In the genomic region with DNA sequence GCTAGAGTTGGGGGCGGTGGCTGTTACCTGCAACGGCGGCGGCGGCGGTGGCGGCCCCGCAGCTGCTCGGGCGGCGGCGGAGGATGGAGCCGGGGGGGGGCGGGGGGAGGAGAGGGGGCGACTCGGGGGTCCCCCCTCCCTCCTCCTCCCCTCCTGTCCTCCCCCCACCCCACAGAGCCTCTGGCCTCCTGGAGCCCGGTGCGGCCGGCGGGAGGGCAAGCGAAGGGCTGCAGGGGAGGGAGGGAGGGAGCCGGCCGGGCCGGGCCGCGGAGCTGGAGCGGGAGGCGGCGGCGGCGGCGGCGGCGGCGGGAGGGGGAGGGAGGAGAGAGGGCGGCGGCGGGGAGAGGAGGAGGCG, we compare ENCODE assay signal across 8 cellular contexts. TPM values are rescaled to one million over a fixed set of nuclear protein-coding genes. Genes with fewer than 3 reads are reported as not detected.
DNase-seq lines count a peak whose midpoint lies in the region; ATAC-seq, FAIRE-seq and TF ChIP-seq lines count a peak whose summit lies in the region.

Gene AKT3, minus strand, starts transcription at position 231 of the 355 bp plus-strand sequence. CDS start 7,073 bp downstream, outside the sequence.

- no peak for TF ChIP-seq CTCF in WI38 (IDR thresholded peaks at IDR 0.05; ENCODE audit: low read depth, low read length)
- TF ChIP-seq CTCF in omental fat pad (IDR thresholded peaks at IDR 0.05), result no peak

- peak within 1 kb of the TSS; percentile 78 for H3K4me3 ChIP-seq in WI38 (ENCODE audit: low read depth, low read length)

- FAIRE-seq in frontal cortex (lab: Jason Lieb, UNC) (no peak), urothelium cell line (lab: Jason Lieb, UNC) (no peak)

- peak; percentile 31 for DNase-seq in DMS79 treated with DMSO at 0.1 percent for 48 hours (lab: John Stamatoyannopoulos, UW)
- no peak for DNase-seq in DMS79 (lab: John Stamatoyannopoulos, UW)
- DNase-seq in frontal cortex (ENCODE audit: low spot score in 2 of 2), result no peak
- DNase-seq in omental fat pad (ENCODE audit: low spot score), result no peak
- no peak for DNase-seq in globus pallidus (ENCODE audit: low spot score)
- DNase-seq in urothelium cell line (ENCODE audit: low spot score), result no peak

- no peak for ATAC-seq in omental fat pad (ENCODE audit: low FRiP score)
- ATAC-seq in GM19395 (IDR thresholded peaks at IDR 0.05; ENCODE audit: unreplicated experiment), result no peak

RNA-seq across cellular contexts. Expression of gene AKT3, which starts in this region (rescaled TPM):
- total RNA-seq in frontal cortex (249 TPM), omental fat pad (10 to 100 TPM; 29.7 to 77.2 (median 37.4) TPM)
